In genomic region chr3:171225698-171226097, GRCh38 we compare ENCODE assay signal across 15 cellular contexts.
DNase-seq lines count a peak whose midpoint lies in the region; ATAC-seq and TF ChIP-seq lines count a peak whose summit lies in the region.
"Had no signal": no experiment of that assay in that cellular context is flagged by ENCODE, and none has a peak within 500 bp of the region (broad histone marks: within the 10 kb centered on the region; RNA-seq: fewer than 3 reads in every experiment).

No MANE protein-coding gene starts in this region.

- H3K4me3 Mint-ChIP-seq in CD4-positive, CD25-positive, alpha-beta regulatory T cell = no peak overlapping the region
- no peak overlapping the region for H3K4me3 Mint-ChIP-seq in HFFc6
- H3K4me3 Mint-ChIP-seq in activated naive CD8-positive, alpha-beta T cell treated with anti-CD3 and anti-CD28 coated beads for 36 hours = no peak overlapping the region
- H3K4me3 Mint-ChIP-seq: activated B cell treated with CpG ODN at 0.5 μM for 24 hours, nephron progenitor cell had no signal

- peaks cover 31% of the 10 kb centered on the region for H3K36me3 Mint-ChIP-seq in CD4-positive, CD25-positive, alpha-beta regulatory T cell
- H3K36me3 Mint-ChIP-seq in HFFc6 (ENCODE audit: low read depth) = peaks cover 12% of the 10 kb centered on the region
- peaks cover 28% of the 10 kb centered on the region for H3K36me3 Mint-ChIP-seq in activated naive CD8-positive, alpha-beta T cell treated with anti-CD3 and anti-CD28 coated beads for 36 hours

- DNase-seq in CD4-positive, CD25-positive, alpha-beta regulatory T cell = no peak
- peak; percentile 36 for DNase-seq in HFFc6
- DNase-seq in activated naive CD8-positive, alpha-beta T cell treated with anti-CD3 and anti-CD28 coated beads for 36 hours = no peak
- peak; percentile 40 to 49 for DNase-seq in foreskin keratinocyte
- no peak for DNase-seq in HK-2 (ENCODE audit: unreplicated experiment)
- no peak for DNase-seq in activated CD4-positive, CD25-positive, alpha-beta regulatory T cell treated with anti-CD3 and anti-CD28 coated beads, Interleukin-2, amount 50 U/mL, for 72 hours
- no peak for DNase-seq in BE2C
- DNase-seq: activated B cell treated with CpG ODN at 0.5 μM for 24 hours; activated effector memory CD4-positive, alpha-beta T cell treated with anti-CD3 and anti-CD28 coated beads, Interleukin-2, amount 50 U/mL, for 16 hours; COR-L47; NCI-H2171 treated with DMSO at 0.1 percent for 48 hours; nephron progenitor cell had no signal

- H3K36me3 ChIP-seq in CD4-positive, CD25-positive, alpha-beta regulatory T cell (ENCODE audit: control insufficient read depth, insufficient read depth, low read length) = peaks cover 20% of the 10 kb centered on the region
- H3K36me3 ChIP-seq in BE2C = no peaks in the 10 kb centered on the region
- H3K36me3 ChIP-seq: suprapubic skin had no signal

- H3K27ac ChIP-seq in CD4-positive, CD25-positive, alpha-beta regulatory T cell (ENCODE audit: insufficient read depth, low read length, poor library complexity, severe bottlenecking) = peak overlapping the region; percentile 45
- no peak overlapping the region for H3K27ac ChIP-seq in foreskin keratinocyte
- H3K27ac ChIP-seq: coronary artery, suprapubic skin had no signal

- peaks cover 6 to 8% of the 10 kb centered on the region in 2 experiments for H3K9me3 ChIP-seq in CD4-positive, CD25-positive, alpha-beta regulatory T cell (ENCODE audit: control insufficient read depth in 2 of 2, low read length in 2 of 2)
- no peaks in the 10 kb centered on the region for H3K9me3 ChIP-seq in BE2C
- H3K9me3 ChIP-seq: suprapubic skin had no signal

- ATAC-seq in CD4-positive, CD25-positive, alpha-beta regulatory T cell (ENCODE audit: low read depth in 2 of 2) = no peak
- ATAC-seq in foreskin keratinocyte (no peak), HG03442 (IDR thresholded peaks at IDR 0.05; ENCODE audit: unreplicated experiment) (no peak)

- no peaks in the 10 kb centered on the region for H3K27me3 ChIP-seq in CD4-positive, CD25-positive, alpha-beta regulatory T cell (ENCODE audit: control insufficient read depth, insufficient read depth, low read length)
- H3K27me3 ChIP-seq in foreskin keratinocyte = no peaks in the 10 kb centered on the region
- H3K27me3 ChIP-seq in BE2C = no peaks in the 10 kb centered on the region
- H3K27me3 ChIP-seq: suprapubic skin had no signal

- peak overlapping the region; percentile 39 for H3K4me3 ChIP-seq in CD4-positive, CD25-positive, alpha-beta regulatory T cell (ENCODE audit: low read depth, low read length)
- no peak overlapping the region for H3K4me3 ChIP-seq in BE2C (ENCODE audit: low read depth, low read length)
- H3K4me3 ChIP-seq: coronary artery, suprapubic skin had no signal

- TF ChIP-seq CTCF in HFFc6 (IDR thresholded peaks at IDR 0.05) (no peak), foreskin keratinocyte (conservative IDR thresholded peaks at IDR 0.05) (no peak), BE2C (IDR thresholded peaks at IDR 0.05; ENCODE audit: low read depth, low read length) (no peak)

- no peaks in the 10 kb centered on the region for H3K27me3 Mint-ChIP-seq in CD4-positive, CD25-positive, alpha-beta regulatory T cell
- no peaks in the 10 kb centered on the region; the same call in 1 of the 2 replicates for H3K27me3 Mint-ChIP-seq in HFFc6 (ENCODE audit: insufficient read depth)
- H3K27me3 Mint-ChIP-seq in activated naive CD8-positive, alpha-beta T cell treated with anti-CD3 and anti-CD28 coated beads for 36 hours = no peaks in the 10 kb centered on the region
- H3K27me3 Mint-ChIP-seq: activated B cell treated with CpG ODN at 0.5 μM for 24 hours had no signal

- peaks cover 9% of the 10 kb centered on the region for H3K4me1 ChIP-seq in CD4-positive, CD25-positive, alpha-beta regulatory T cell (ENCODE audit: control insufficient read depth, insufficient read depth, low read length, poor library complexity, severe bottlenecking)
- H3K4me1 ChIP-seq in foreskin keratinocyte (peaks cover under 1% of the 10 kb centered on the region), BE2C (no peaks in the 10 kb centered on the region; the same call in 1 of the 2 replicates)

- peaks cover 0 to 8% (median 3%) of the 10 kb centered on the region in 7 donors for H3K9me3 Mint-ChIP-seq in CD4-positive, CD25-positive, alpha-beta regulatory T cell
- no peaks in the 10 kb centered on the region for H3K9me3 Mint-ChIP-seq in HFFc6
- H3K9me3 Mint-ChIP-seq in activated naive CD8-positive, alpha-beta T cell treated with anti-CD3 and anti-CD28 coated beads for 36 hours = peaks cover 9% of the 10 kb centered on the region

- peaks cover 29 to 76% (median 55%) of the 10 kb centered on the region in 4 donors for H3K4me1 Mint-ChIP-seq in CD4-positive, CD25-positive, alpha-beta regulatory T cell
- H3K4me1 Mint-ChIP-seq in HFFc6 (ENCODE audit: low read depth) = peaks cover 7% of the 10 kb centered on the region; the same call in 1 of the 2 replicates
- H3K4me1 Mint-ChIP-seq in activated naive CD8-positive, alpha-beta T cell treated with anti-CD3 and anti-CD28 coated beads for 36 hours = peaks cover 41% of the 10 kb centered on the region
- H3K4me1 Mint-ChIP-seq: activated B cell treated with CpG ODN at 0.5 μM for 24 hours had no signal

- peak overlapping the region; percentile 40 to 79 (median 53) for H3K27ac Mint-ChIP-seq in CD4-positive, CD25-positive, alpha-beta regulatory T cell
- no peak overlapping the region for H3K27ac Mint-ChIP-seq in HFFc6
- peak overlapping the region; percentile 66 for H3K27ac Mint-ChIP-seq in activated naive CD8-positive, alpha-beta T cell treated with anti-CD3 and anti-CD28 coated beads for 36 hours
- H3K27ac Mint-ChIP-seq: activated B cell treated with CpG ODN at 0.5 μM for 24 hours, nephron progenitor cell had no signal

Comparison
In these comparisons a context has a peak if more than half of its experiments do, and no peak if none do; other contexts are left out.
1. DNase-seq: peak in HFFc6 (single experiment) and foreskin keratinocyte (2 of 2); none in CD4-positive, CD25-positive, alpha-beta regulatory T cell (0 of 3), activated naive CD8-positive, alpha-beta T cell treated with anti-CD3 and anti-CD28 coated beads for 36 hours (single experiment), HK-2 (single experiment), activated CD4-positive, CD25-positive, alpha-beta regulatory T cell treated with anti-CD3 and anti-CD28 coated beads, Interleukin-2, amount 50 U/mL, for 72 hours (single experiment) and BE2C (single experiment).